In the genomic region with DNA sequence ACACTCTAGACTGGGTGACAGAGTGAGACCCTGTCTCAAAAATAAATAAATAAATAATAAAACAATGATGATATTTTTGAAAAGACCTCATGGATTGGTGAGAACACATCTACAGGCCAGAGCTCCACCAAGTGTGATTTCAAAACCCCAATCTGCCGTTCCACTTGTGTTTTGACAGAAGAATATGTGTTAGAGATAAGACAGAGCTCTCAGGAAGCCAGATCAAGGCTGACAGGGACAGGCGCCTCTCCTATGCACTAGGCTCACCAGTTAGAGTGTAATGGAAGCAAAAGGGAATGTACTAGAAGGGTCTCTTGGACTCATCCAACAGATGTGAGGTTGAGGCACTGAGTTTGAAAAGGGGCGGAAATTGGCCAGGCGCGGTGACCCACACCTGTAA, we compare ENCODE assay signal across 1 cellular context.
TF ChIP-seq lines count a peak whose summit lies in the region.

No MANE protein-coding gene starts in this region.

TF ChIP-seq in SK-N-SH, 30 proteins besides CTCF, POLR2A, EP300 and RAD21 (continued from another document):
- TF ChIP-seq, protein P1, sequence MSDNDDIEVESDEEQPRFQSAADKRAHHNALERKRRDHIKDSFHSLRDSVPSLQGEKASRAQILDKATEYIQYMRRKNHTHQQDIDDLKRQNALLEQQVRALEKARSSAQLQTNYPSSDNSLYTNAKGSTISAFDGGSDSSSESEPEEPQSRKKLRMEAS (IDR thresholded peaks at IDR 0.05; ENCODE audit: low read depth): no peak
- TF ChIP-seq RCOR1 (IDR thresholded peaks at IDR 0.05; ENCODE audit: low read length) (no peak), GABPA (IDR thresholded peaks at IDR 0.05; ENCODE audit: low read depth) (no peak), RXRA (IDR thresholded peaks at IDR 0.05; ENCODE audit: borderline replicate concordance, low read depth) (no peak), TCF12 (IDR thresholded peaks at IDR 0.05) (no peak), NFIC (IDR thresholded peaks at IDR 0.05; ENCODE audit: borderline replicate concordance) (no peak)
- TF ChIP-seq, protein P2, sequence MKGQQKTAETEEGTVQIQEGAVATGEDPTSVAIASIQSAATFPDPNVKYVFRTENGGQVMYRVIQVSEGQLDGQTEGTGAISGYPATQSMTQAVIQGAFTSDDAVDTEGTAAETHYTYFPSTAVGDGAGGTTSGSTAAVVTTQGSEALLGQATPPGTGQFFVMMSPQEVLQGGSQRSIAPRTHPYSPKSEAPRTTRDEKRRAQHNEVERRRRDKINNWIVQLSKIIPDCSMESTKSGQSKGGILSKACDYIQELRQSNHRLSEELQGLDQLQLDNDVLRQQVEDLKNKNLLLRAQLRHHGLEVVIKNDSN (IDR thresholded peaks at IDR 0.05; ENCODE audit: borderline replicate concordance, low read depth): no peak
